ENCODE assay signal across 24 cellular contexts in genomic region chr7:61111-61510, GRCh38.
DNase-seq lines count a peak whose midpoint lies in the region; FAIRE-seq and TF ChIP-seq lines count a peak whose summit lies in the region.
"Had no signal": no experiment of that assay in that cellular context is flagged by ENCODE, and none has a peak within 500 bp of the region (broad histone marks: within the 10 kb centered on the region; RNA-seq: fewer than 3 reads in every experiment).

No MANE protein-coding gene starts in this region.

- H2BK120ac ChIP-seq in H1 (replicated peaks; ENCODE audit: low read depth, low read length), result no peak overlapping the region

- no peaks in the 10 kb centered on the region; the same call in 1 of the 2 replicates for H3K23me2 ChIP-seq in H1 (ENCODE audit: low read depth, low read length)

- H3K9ac ChIP-seq in BLaER1 treated with 17β-estradiol and CSF1 and Interleukin-3, amounts not matched to agents 10 nM and 100 nM, result no peak overlapping the region
- no peak overlapping the region for H3K9ac ChIP-seq in H1 (replicated peaks in 1 of 4; ENCODE audit: extremely low read depth in 1 of 4, low read depth in 3 of 4, low read length in 3 of 4)

- H3K4ac ChIP-seq in H1 (replicated peaks; ENCODE audit: insufficient read length, low read depth, low read length), result no peak overlapping the region

- H2BK5ac ChIP-seq in H1 (ENCODE audit: low read depth, low read length), result no peak overlapping the region

- DNase-seq in MV-4-11 (lab: John Stamatoyannopoulos, UW) (peak; percentile 19), H1 (ENCODE audit: low read depth in 1 of 2, low spot score in 2 of 2) (no peak), posterior vena cava (ENCODE audit: low spot score) (peak; percentile 79), SK-N-DZ (ENCODE audit: low spot score) (no peak)
- no peak for DNase-seq in activated T-cell treated with anti-CD3 and anti-CD28 coated beads, Interleukin-2, amount 50 U/mL, for 24 hours
- DNase-seq in stimulated activated CD8-positive, alpha-beta memory T cell treated with anti-CD3 and anti-CD28 coated beads, Interleukin-4, amount 100 ng/mL, for 48 hours, result no peak
- DNase-seq in stimulated activated CD4-positive, alpha-beta T cell treated with anti-CD3 and anti-CD28 coated beads, Interleukin-2, amount 100 ng/mL, for 24 hours, result no peak
- DNase-seq: activated naive CD4-positive, alpha-beta T cell treated with anti-CD3 and anti-CD28 coated beads, Interleukin-2, amount 10 ng/mL, durations not matched to agents 7 days and 5 days; activated T-cell treated with anti-CD3 and anti-CD28 coated beads, Interleukin-2, amount 50 U/mL, for 48 hours; amygdala; BE2C; COR-L47; cortex of kidney; DND-41; foreskin melanocyte; hypothalamus; NCI-H1436 treated with DMSO at 0.1 percent for 48 hours; NCI-H2107; NCI-H446 treated with DMSO at 0.1 percent for 48 hours; PC-3; SJCRH30; T-cell had no signal

- CTCF ChIA-PET in H1 (lab: Charles Lee; ENCODE audit: partially characterized antibody), result interaction anchor here (1.5 to 5.7 kb wide), 6 partner anchors 17 to 148 kb away, joined by 3 to 30 read pairs (median 12); no protein-coding TSS in a partner anchor

- H3K79me1 ChIP-seq in H1 (ENCODE audit: low read depth, low read length), result no peaks in the 10 kb centered on the region

- peaks cover 0 to 16% (median 0%) of the 10 kb centered on the region in 11 experiments; a peak in 6 of 22 replicates for H4K20me1 ChIP-seq in BLaER1 treated with 17β-estradiol and CSF1 and Interleukin-3, amounts not matched to agents 10 nM and 100 nM
- no peaks in the 10 kb centered on the region for H4K20me1 ChIP-seq in H1 (replicated peaks in 1 of 2; ENCODE audit: control insufficient read depth in 1 of 2, insufficient read depth in 2 of 2, low read length in 2 of 2)

- no peak for TF ChIP-seq EP300 in H1 (IDR thresholded peaks at IDR 0.05; ENCODE audit: borderline replicate concordance in 1 of 2, low read depth in 2 of 2, low read length in 2 of 2)

- TF ChIP-seq CTCF in H1 (IDR thresholded peaks at IDR 0.05; ENCODE audit: control extremely low read depth in 1 of 3, insufficient read depth in 1 of 3, low read depth in 1 of 3, low read length in 3 of 3), result no peak

- H3K18ac ChIP-seq in H1 (ENCODE audit: extremely low read depth, low read length), result no peak overlapping the region

- H3K4me1 Mint-ChIP-seq in activated T-cell treated with anti-CD3 and anti-CD28 coated beads, Interleukin-2, amount 50 U/mL, for 24 hours (ENCODE audit: low read depth), result no peaks in the 10 kb centered on the region
- H3K4me1 Mint-ChIP-seq: activated naive CD4-positive, alpha-beta T cell treated with anti-CD3 and anti-CD28 coated beads, Interleukin-2, amount 10 ng/mL, durations not matched to agents 7 days and 5 days; T-cell had no signal

- peaks cover 56 to 68% (median 58%) of the 10 kb centered on the region in 10 experiments for H3K4me1 ChIP-seq in BLaER1 treated with 17β-estradiol and CSF1 and Interleukin-3, amounts not matched to agents 10 nM and 100 nM
- H3K4me1 ChIP-seq in H1 (replicated peaks in 1 of 4; ENCODE audit: control insufficient read depth in 3 of 4, insufficient read depth in 4 of 4, low read length in 3 of 4), result peaks cover 0 to 17% (median 10%) of the 10 kb centered on the region in 4 experiments; a peak in 6 of 7 replicates
- H3K4me1 ChIP-seq: BE2C had no signal

- H3K14ac ChIP-seq in H1 (ENCODE audit: insufficient read length), result no peak overlapping the region

- H3K27me3 Mint-ChIP-seq in activated T-cell treated with anti-CD3 and anti-CD28 coated beads, Interleukin-2, amount 50 U/mL, for 24 hours, result no peaks in the 10 kb centered on the region
- H3K27me3 Mint-ChIP-seq: activated naive CD4-positive, alpha-beta T cell treated with anti-CD3 and anti-CD28 coated beads, Interleukin-2, amount 10 ng/mL, durations not matched to agents 7 days and 5 days had no signal

- no peak overlapping the region for H3K27ac Mint-ChIP-seq in activated T-cell treated with anti-CD3 and anti-CD28 coated beads, Interleukin-2, amount 50 U/mL, for 24 hours
- H3K27ac Mint-ChIP-seq: activated naive CD4-positive, alpha-beta T cell treated with anti-CD3 and anti-CD28 coated beads, Interleukin-2, amount 10 ng/mL, durations not matched to agents 7 days and 5 days; T-cell had no signal

- POLR2A ChIA-PET in H1 (lab: Charles Lee; ENCODE audit: partially characterized antibody), result no interaction called here

- H4K5ac ChIP-seq in H1 (ENCODE audit: insufficient read length, low read depth, low read length), result no peak overlapping the region

- 94% methylated on average over 8 of the region's 9 CpGs; no CpG with 5 or more reads in 1 of the 2 experiments for WGBS in H1 (ENCODE audit: extremely low coverage in 1 of 2, insufficient coverage in 1 of 2, insufficient read length in 1 of 2, insufficient replicate concordance in 2 of 2, low coverage in 1 of 2, low lambda C conversion rate in 2 of 2, missing lambda C conversion rate in 1 of 2), 2 experiments

- H2BK12ac ChIP-seq in H1 (ENCODE audit: low read depth, low read length), result no peak overlapping the region; the same call in 1 of the 2 replicates

- 0 out of 2 replicates have a peak overlapping the region, but pooled peaks have one; percentile 55 for H2AK5ac ChIP-seq in H1 (ENCODE audit: low read depth, low read length)

- no peak overlapping the region for H3K56ac ChIP-seq in H1 (replicated peaks; ENCODE audit: insufficient read length, low read depth, low read length)

- H3K9me3 Mint-ChIP-seq in activated T-cell treated with anti-CD3 and anti-CD28 coated beads, Interleukin-2, amount 50 U/mL, for 24 hours, result no peaks in the 10 kb centered on the region
- H3K9me3 Mint-ChIP-seq: activated naive CD4-positive, alpha-beta T cell treated with anti-CD3 and anti-CD28 coated beads, Interleukin-2, amount 10 ng/mL, durations not matched to agents 7 days and 5 days; T-cell had no signal

- no peak overlapping the region for H2BK20ac ChIP-seq in H1 (ENCODE audit: low read length)

- no peaks in the 10 kb centered on the region for H3K36me3 ChIP-seq in BLaER1 treated with 17β-estradiol and CSF1 and Interleukin-3, amounts not matched to agents 10 nM and 100 nM
- H3K36me3 ChIP-seq in H1 (ENCODE audit: control insufficient read depth in 2 of 4, insufficient read depth in 4 of 4, low read length in 3 of 4), result no peaks in the 10 kb centered on the region
- H3K36me3 ChIP-seq: BE2C, SJCRH30 had no signal

- no peaks in the 10 kb centered on the region for H3K36me3 Mint-ChIP-seq in activated T-cell treated with anti-CD3 and anti-CD28 coated beads, Interleukin-2, amount 50 U/mL, for 24 hours (ENCODE audit: low read depth)
- H3K36me3 Mint-ChIP-seq: activated naive CD4-positive, alpha-beta T cell treated with anti-CD3 and anti-CD28 coated beads, Interleukin-2, amount 10 ng/mL, durations not matched to agents 7 days and 5 days; T-cell had no signal

- no peaks in the 10 kb centered on the region for H3K27me3 ChIP-seq in BLaER1 treated with 17β-estradiol and CSF1 and Interleukin-3, amounts not matched to agents 10 nM and 100 nM
- no peaks in the 10 kb centered on the region for H3K27me3 ChIP-seq in H1 (replicated peaks in 1 of 4; ENCODE audit: control insufficient read depth in 3 of 4, extremely low read depth in 1 of 4, insufficient read depth in 3 of 4, low read length in 3 of 4)
- H3K27me3 ChIP-seq: BE2C, SJCRH30 had no signal

- H2AFZ ChIP-seq in H1 (ENCODE audit: low read length), result no peak overlapping the region

- intact Hi-C loops in posterior vena cava (cut with DNase I), result no loop called here

- peak overlapping the region; percentile 85 to 100 (median 94) for H3K4me2 ChIP-seq in BLaER1 treated with 17β-estradiol and CSF1 and Interleukin-3, amounts not matched to agents 10 nM and 100 nM
- H3K4me2 ChIP-seq in H1 (ENCODE audit: insufficient read depth in 1 of 2, low read depth in 2 of 2, low read length in 2 of 2), result no peak overlapping the region

- H2BK15ac ChIP-seq in H1 (ENCODE audit: low read length), result no peak overlapping the region

- no peak overlapping the region for H3K4me3 Mint-ChIP-seq in activated T-cell treated with anti-CD3 and anti-CD28 coated beads, Interleukin-2, amount 50 U/mL, for 24 hours
- H3K4me3 Mint-ChIP-seq: activated naive CD4-positive, alpha-beta T cell treated with anti-CD3 and anti-CD28 coated beads, Interleukin-2, amount 10 ng/mL, durations not matched to agents 7 days and 5 days; T-cell had no signal

- peak overlapping the region; percentile 7; the same call in 1 of the 2 replicates for H4K8ac ChIP-seq in H1 (ENCODE audit: extremely low read depth, insufficient read depth, low read length)

- H3K9me3 ChIP-seq in BLaER1 treated with 17β-estradiol and CSF1 and Interleukin-3, amounts not matched to agents 10 nM and 100 nM (replicated peaks in 1 of 11), result no peaks in the 10 kb centered on the region
- H3K9me3 ChIP-seq in H1 (ENCODE audit: insufficient read depth in 2 of 2, low read depth in 1 of 2, low read length in 1 of 2), result no peaks in the 10 kb centered on the region
- H3K9me3 ChIP-seq: BE2C, SJCRH30 had no signal

- no peak for TF ChIP-seq RAD21 in H1 (IDR thresholded peaks at IDR 0.05 in 1 of 2, conservative IDR thresholded peaks at IDR 0.05 in 1 of 2; ENCODE audit: low read depth in 2 of 2, low read length in 2 of 2)

- H3K4me3 ChIP-seq in BLaER1 treated with 17β-estradiol and CSF1 and Interleukin-3, amounts not matched to agents 10 nM and 100 nM, result no peak overlapping the region
- H3K4me3 ChIP-seq in H1 (ENCODE audit: extremely low read depth in 1 of 4, insufficient read depth in 2 of 4, low read depth in 3 of 4, low read length in 4 of 4), result no peak overlapping the region
- H3K4me3 ChIP-seq: SJCRH30 had no signal

- H3K23ac ChIP-seq in H1 (ENCODE audit: insufficient read length), result no peak overlapping the region

- H3K27ac ChIP-seq in BLaER1 treated with 17β-estradiol and CSF1 and Interleukin-3, amounts not matched to agents 10 nM and 100 nM, result no peak overlapping the region; a peak in 1 of 22 replicates
- no peak overlapping the region for H3K27ac ChIP-seq in H1 (ENCODE audit: low read depth, low read length)
- H3K27ac ChIP-seq: SJCRH30 had no signal

- no peaks in the 10 kb centered on the region for H3K79me2 ChIP-seq in H1 (ENCODE audit: control insufficient read depth in 1 of 2, insufficient read depth in 2 of 2, low read length in 2 of 2)

- peak overlapping the region; percentile 66 for H4K91ac ChIP-seq in H1 (replicated peaks; ENCODE audit: insufficient read length, low read length)

- no peak for TF ChIP-seq POLR2A in H1 (IDR thresholded peaks at IDR 0.05; ENCODE audit: control extremely low read depth in 1 of 2, low read depth in 2 of 2, low read length in 2 of 2)

- no peak for FAIRE-seq in H1 (lab: Jason Lieb, UNC)
- FAIRE-seq: urothelium cell line had no signal

TF ChIP-seq in H1, 55 proteins besides CTCF, POLR2A, EP300 and RAD21 (continues in another document):
- TF ChIP-seq KDM5A (IDR thresholded peaks at IDR 0.05; ENCODE audit: low read length) (no peak), TEAD4 (IDR thresholded peaks at IDR 0.05; ENCODE audit: low read depth, low read length) (no peak), SP4 (IDR thresholded peaks at IDR 0.05; ENCODE audit: low read length) (no peak), CHD1 (IDR thresholded peaks at IDR 0.05; ENCODE audit: low read depth, low read length) (no peak), SP2 (IDR thresholded peaks at IDR 0.05; ENCODE audit: low read length) (no peak), CBX8 (IDR thresholded peaks at IDR 0.05; ENCODE audit: borderline replicate concordance, low read depth, low read length) (no peak), EZH2 (IDR thresholded peaks at IDR 0.05; ENCODE audit: low read depth, low read length, severe bottlenecking) (no peak)

Comparison
In these comparisons a context has a peak if more than half of its experiments do, and no peak if none do; other contexts are left out.
1. H3K4me2 ChIP-seq: peak in BLaER1 treated with 17β-estradiol and CSF1 and Interleukin-3, amounts not matched to agents 10 nM and 100 nM (11 of 11); none in H1 (0 of 2).
2. DNase-seq: peak in MV-4-11 (single experiment) and posterior vena cava (single experiment); none in H1 (0 of 2), SK-N-DZ (single experiment), activated T-cell treated with anti-CD3 and anti-CD28 coated beads, Interleukin-2, amount 50 U/mL, for 24 hours (single experiment), stimulated activated CD8-positive, alpha-beta memory T cell treated with anti-CD3 and anti-CD28 coated beads, Interleukin-4, amount 100 ng/mL, for 48 hours (single experiment) and stimulated activated CD4-positive, alpha-beta T cell treated with anti-CD3 and anti-CD28 coated beads, Interleukin-2, amount 100 ng/mL, for 24 hours (0 of 2).